Comparison of ENCODE assay signal across 16 cellular contexts in the genomic region with DNA sequence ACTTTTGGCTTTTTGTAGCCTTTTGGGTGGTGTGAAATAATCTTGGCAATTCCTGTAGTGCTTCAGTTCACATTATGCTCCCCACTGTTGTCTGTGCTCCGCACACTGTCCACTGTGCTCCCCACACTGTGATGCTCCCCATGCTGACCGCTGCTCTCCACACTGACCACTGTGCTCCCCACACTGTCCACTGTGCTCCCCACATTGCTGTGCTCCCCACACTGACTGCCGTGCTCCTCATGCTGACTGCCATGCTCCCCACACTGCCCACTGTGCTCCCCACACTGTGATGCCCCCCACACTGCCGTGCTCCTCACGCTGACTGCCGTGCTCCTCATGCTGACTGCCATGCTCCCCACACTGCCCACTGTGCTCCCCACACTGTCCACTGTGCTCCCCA.
A peak's percentile ranks its signal among the peaks of the same experiment; 100 is the strongest.
DNase-seq lines count a peak whose midpoint lies in the region; ATAC-seq, FAIRE-seq and TF ChIP-seq lines count a peak whose summit lies in the region.
"Had no signal": no experiment of that assay in that cellular context is flagged by ENCODE, and none has a peak within 500 bp of the region (broad histone marks: within the 10 kb centered on the region; RNA-seq: fewer than 3 reads in every experiment).

No MANE protein-coding gene starts in this region.

- intact Hi-C loops in HepG2 (cut with micrococcal nuclease; ENCODE audit: unreplicated experiment) (no loop called here), right lobe of liver (cut with DNase I) (no loop called here), kidney (cut with DNase I) (no loop called here), upper lobe of right lung (cut with DNase I) (no loop called here)

- DNase-seq in HepG2 (ENCODE audit: low spot score): no peak
- no peak for DNase-seq in right lobe of liver
- DNase-seq in kidney: peak; percentile 24
- no peak for DNase-seq in upper lobe of right lung
- DNase-seq in iPS-NIHi7 (ENCODE audit: extremely low spot score): no peak
- DNase-seq in NCI-H345 treated with DMSO at 0.1 percent for 48 hours (lab: John Stamatoyannopoulos, UW; ENCODE audit: unreplicated experiment): no peak
- DNase-seq: 8988T; CD4-positive, alpha-beta memory T cell; DMS153; DMS79; GDM1 had no signal

- H3K27me3 ChIP-seq in HepG2 (ENCODE audit: control insufficient read depth in 1 of 2, insufficient read depth in 2 of 2, low read length in 2 of 2): no peaks in the 10 kb centered on the region
- H3K27me3 ChIP-seq in right lobe of liver: no peaks in the 10 kb centered on the region
- no peaks in the 10 kb centered on the region for H3K27me3 ChIP-seq in upper lobe of right lung
- H3K27me3 ChIP-seq: BLaER1 had no signal

- TF ChIP-seq EP300 in HepG2 (IDR thresholded peaks at IDR 0.05; ENCODE audit: low read depth in 2 of 2, low read length in 2 of 2) (no peak), HepG2 (CRISPR knock-in tag; IDR thresholded peaks at IDR 0.05; ENCODE audit: borderline replicate concordance) (no peak)

- TF ChIP-seq RAD21 in HepG2 (CRISPR knock-in tag; IDR thresholded peaks at IDR 0.05): no peak

- H3K79me2 ChIP-seq in HepG2 (ENCODE audit: insufficient read depth, low read length): no peaks in the 10 kb centered on the region

- no peak overlapping the region for H2AFZ ChIP-seq in HepG2 (ENCODE audit: low read length)

- in situ Hi-C loops in HepG2 (cut with HindIII; ENCODE audit: extremely low pct_ligation_motif_present, low pct_unique_long_range_greater_than_20kb): no loop called here

- WGBS in HepG2 (ENCODE audit: low lambda C conversion rate): 29% methylated on average over 6 of the region's 6 CpGs
- WGBS in right lobe of liver (ENCODE audit: insufficient coverage, low coverage, low lambda C conversion rate, missing lambda C conversion rate): 81% methylated on average over 3 of the region's 6 CpGs

- H3K4me1 ChIP-seq in HepG2 (ENCODE audit: insufficient read depth, low read length) (no peaks in the 10 kb centered on the region), right lobe of liver (no peaks in the 10 kb centered on the region), kidney (ENCODE audit: control insufficient read depth in 1 of 2, insufficient read depth in 1 of 2, low read depth in 1 of 2, low read length in 2 of 2) (no peaks in the 10 kb centered on the region), upper lobe of right lung (no peaks in the 10 kb centered on the region)
- H3K4me1 ChIP-seq: BLaER1 had no signal

- no peak for TF ChIP-seq POLR2A in HepG2 (IDR thresholded peaks at IDR 0.05; ENCODE audit: insufficient read depth in 1 of 2, low read depth in 2 of 2, low read length in 2 of 2)
- TF ChIP-seq POLR2A in right lobe of liver (IDR thresholded peaks at IDR 0.05): no peak

- H3K9ac ChIP-seq in HepG2 (ENCODE audit: insufficient read depth, low read depth, low read length) (no peak overlapping the region), kidney (ENCODE audit: low read length in 2 of 2) (no peak overlapping the region)
- H3K9ac ChIP-seq: BLaER1 had no signal

- H3K4me3 ChIP-seq in HepG2 (replicated peaks in 1 of 3; ENCODE audit: insufficient read depth in 1 of 3, low read depth in 2 of 3, low read length in 3 of 3): no peak overlapping the region
- no peak overlapping the region for H3K4me3 ChIP-seq in right lobe of liver
- no peak overlapping the region for H3K4me3 ChIP-seq in kidney (ENCODE audit: low read length in 2 of 2)
- no peak overlapping the region for H3K4me3 ChIP-seq in upper lobe of right lung
- H3K4me3 ChIP-seq: BLaER1, GM23338 had no signal

- CTCF ChIA-PET in HepG2 (lab: Yijun Ruan, JAX; ENCODE audit: low intra/inter-chr PET ratio, low total read pairs): no interaction called here

- H3K36me3 ChIP-seq in HepG2 (replicated peaks in 1 of 2; ENCODE audit: control insufficient read depth in 1 of 2, insufficient read depth in 2 of 2, low read length in 2 of 2): no peaks in the 10 kb centered on the region
- no peaks in the 10 kb centered on the region for H3K36me3 ChIP-seq in right lobe of liver
- no peaks in the 10 kb centered on the region for H3K36me3 ChIP-seq in kidney (ENCODE audit: control insufficient read depth in 1 of 2, insufficient read depth in 2 of 2, low read length in 2 of 2)
- no peaks in the 10 kb centered on the region for H3K36me3 ChIP-seq in upper lobe of right lung
- H3K36me3 ChIP-seq: BLaER1 had no signal

- H4K20me1 ChIP-seq in HepG2 (ENCODE audit: insufficient read depth, low read length): no peaks in the 10 kb centered on the region
- H4K20me1 ChIP-seq: BLaER1 had no signal

- BruUV-seq in HepG2 (replicated peaks; lab: Mats Ljungman, UMichigan): no TSS peak

- no peak overlapping the region for H3K4me2 ChIP-seq in HepG2 (ENCODE audit: low read depth, low read length)
- H3K4me2 ChIP-seq: BLaER1, GM23338 had no signal

- POLR2A ChIA-PET in HepG2 (lab: Yijun Ruan, JAX): no interaction called here

- FAIRE-seq in HepG2 (lab: Jason Lieb, UNC) (no peak), kidney (lab: Jason Lieb, UNC) (no peak)
- FAIRE-seq: GM12892, GM18507 had no signal

- TF ChIP-seq CTCF in HepG2 (CRISPR knock-in tag; IDR thresholded peaks at IDR 0.05): no peak
- no peak for TF ChIP-seq CTCF in right lobe of liver (IDR thresholded peaks at IDR 0.05)
- no peak for TF ChIP-seq CTCF in kidney (IDR thresholded peaks at IDR 0.05; ENCODE audit: borderline replicate concordance, extremely low read depth, insufficient read depth)
- TF ChIP-seq CTCF in upper lobe of right lung (IDR thresholded peaks at IDR 0.05): no peak

- ATAC-seq in HepG2 (no peak), right lobe of liver (no peak), upper lobe of right lung (peak; percentile 54), HG02870 (IDR thresholded peaks at IDR 0.05; ENCODE audit: unreplicated experiment) (no peak)

- H3K27ac ChIP-seq in HepG2 (ENCODE audit: extremely low read length, insufficient read depth, low read length) (no peak overlapping the region), right lobe of liver (no peak overlapping the region), kidney (ENCODE audit: low read depth in 2 of 2, low read length in 2 of 2) (no peak overlapping the region), upper lobe of right lung (no peak overlapping the region)
- H3K27ac ChIP-seq: BLaER1 had no signal

- H3K9me3 ChIP-seq in HepG2 (ENCODE audit: low read length) (no peaks in the 10 kb centered on the region), right lobe of liver (no peaks in the 10 kb centered on the region), kidney (ENCODE audit: control insufficient read depth in 1 of 2, low read length in 2 of 2) (no peaks in the 10 kb centered on the region), upper lobe of right lung (no peaks in the 10 kb centered on the region)
- H3K9me3 ChIP-seq: BLaER1 had no signal

TF ChIP-seq in HepG2, 621 proteins besides CTCF, POLR2A, EP300 and RAD21:
- TF ChIP-seq ZFP36L2 (CRISPR knock-in tag; IDR thresholded peaks at IDR 0.05) (no peak), ZNF496 (CRISPR knock-in tag; IDR thresholded peaks at IDR 0.05; ENCODE audit: insufficient replicate concordance) (no peak), ZNF263 (CRISPR knock-in tag; IDR thresholded peaks at IDR 0.05) (peak; percentile 85)
